13 cellular contexts compared by ENCODE assay signal in the genomic region with DNA sequence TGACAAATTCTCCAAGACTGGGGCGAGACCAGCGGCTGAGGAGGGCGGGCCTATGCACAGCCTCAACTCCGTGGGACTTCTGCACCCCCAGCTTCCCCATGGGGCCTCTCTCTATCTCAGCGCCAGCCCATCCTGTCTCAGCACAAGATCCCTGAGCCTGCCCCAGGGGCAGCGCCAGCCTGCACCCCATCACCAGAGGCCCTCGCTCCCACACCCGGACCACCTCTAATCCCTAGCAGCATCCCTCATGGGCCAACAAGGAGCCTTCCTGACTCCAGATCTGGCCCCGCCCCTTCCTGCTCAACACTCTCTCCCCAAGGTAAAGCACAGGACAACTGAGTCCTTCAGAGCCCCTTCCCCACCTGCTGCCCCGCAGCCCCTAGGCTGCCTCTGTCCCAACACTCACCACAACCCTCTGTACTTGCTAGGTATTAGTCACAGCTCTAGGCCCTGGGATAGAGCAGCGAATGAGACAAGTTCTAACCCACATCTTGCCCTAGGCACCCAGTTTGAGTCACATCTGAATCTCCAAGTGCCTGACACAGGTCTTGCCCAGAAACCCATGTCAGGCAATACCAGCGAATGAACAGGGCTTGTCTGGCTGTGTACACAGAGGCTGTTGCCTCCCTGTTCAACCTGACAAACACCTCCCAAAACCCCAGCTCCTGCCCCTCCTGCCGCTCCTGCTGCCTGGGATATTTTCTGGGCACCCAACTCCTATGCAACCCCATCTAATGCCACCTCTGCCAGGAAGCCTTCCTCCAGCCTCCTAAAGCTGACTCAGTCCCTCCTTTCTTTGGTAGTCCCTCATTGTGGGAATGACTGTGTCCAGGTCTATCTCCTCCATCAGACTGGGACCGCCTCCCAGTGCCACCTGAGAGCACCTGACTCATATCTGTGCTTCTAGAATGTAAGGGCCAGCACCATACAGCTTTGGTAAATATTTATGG. TPM values are rescaled to one million over a fixed set of nuclear protein-coding genes. Genes with fewer than 3 reads are reported as not detected.
DNase-seq lines count a peak whose midpoint lies in the region; ATAC-seq, FAIRE-seq and TF ChIP-seq lines count a peak whose summit lies in the region.
"Had no signal": no experiment of that assay in that cellular context is flagged by ENCODE, and none has a peak within 500 bp of the region (broad histone marks: within the 10 kb centered on the region; RNA-seq: fewer than 3 reads in every experiment).

No MANE protein-coding gene starts in this region.

- no peak overlapping the region for H3K27ac ChIP-seq in CD4-positive, alpha-beta T cell (ENCODE audit: low read depth, low read length)
- H3K27ac ChIP-seq in kidney (ENCODE audit: low read depth in 2 of 2, low read length in 2 of 2): no peak overlapping the region
- H3K27ac ChIP-seq: brain microvascular endothelial cell had no signal

- peak; percentile 30 for ATAC-seq in mucosa of descending colon
- no peak for ATAC-seq in CD4-positive, alpha-beta T cell (ENCODE audit: poor library complexity)
- ATAC-seq in HG02973 (IDR thresholded peaks at IDR 0.05; ENCODE audit: unreplicated experiment): no peak

- POLR2A ChIA-PET in CD4-positive, alpha-beta T cell (lab: Charles Lee): no interaction called here

- TF ChIP-seq CTCF in mucosa of descending colon (IDR thresholded peaks at IDR 0.05): no peak
- TF ChIP-seq CTCF in CD4-positive, alpha-beta T cell (IDR thresholded peaks at IDR 0.05): no peak
- no peak for TF ChIP-seq CTCF in kidney (IDR thresholded peaks at IDR 0.05; ENCODE audit: borderline replicate concordance, extremely low read depth, insufficient read depth)

- H3K36me3 Mint-ChIP-seq in CD4-positive, alpha-beta T cell (ENCODE audit: low read depth): no peaks in the 10 kb centered on the region

- H3K9ac ChIP-seq in kidney (ENCODE audit: low read length in 2 of 2): no peak overlapping the region

- H3K36me3 ChIP-seq in mucosa of descending colon (ENCODE audit: low read depth) (no peaks in the 10 kb centered on the region), kidney (ENCODE audit: control insufficient read depth in 1 of 2, insufficient read depth in 2 of 2, low read length in 2 of 2) (no peaks in the 10 kb centered on the region)
- H3K36me3 ChIP-seq: brain microvascular endothelial cell had no signal

- no peak overlapping the region for H3K4me3 Mint-ChIP-seq in CD4-positive, alpha-beta T cell
- H3K4me3 Mint-ChIP-seq: activated B cell treated with CpG ODN at 0.5 μM for 24 hours had no signal

- H3K27ac Mint-ChIP-seq in CD4-positive, alpha-beta T cell: no peak overlapping the region
- H3K27ac Mint-ChIP-seq: activated B cell treated with CpG ODN at 0.5 μM for 24 hours had no signal

- no peaks in the 10 kb centered on the region for H3K27me3 Mint-ChIP-seq in CD4-positive, alpha-beta T cell

- DNase-seq in DMS79 treated with DMSO at 0.1 percent for 48 hours (lab: John Stamatoyannopoulos, UW) (peak; percentile 32), DMS79 (lab: John Stamatoyannopoulos, UW) (no peak), ELR (ENCODE audit: low read depth) (peak; percentile 87), mucosa of descending colon (no peak), kidney (no peak)
- peak; percentile 47 to 63 for DNase-seq in activated CD4-positive, alpha-beta T cell treated with anti-CD3 and anti-CD28 coated beads, Interleukin-2, amount 50 U/mL, for 48 hours
- DNase-seq in CD4-positive, alpha-beta T cell: no peak
- DNase-seq: activated B cell treated with CpG ODN at 0.5 μM for 24 hours, brain microvascular endothelial cell, GDM1, H7 had no signal

- no peaks in the 10 kb centered on the region for H3K9me3 ChIP-seq in mucosa of descending colon
- H3K9me3 ChIP-seq in CD4-positive, alpha-beta T cell (ENCODE audit: control insufficient read depth, low read length): no peaks in the 10 kb centered on the region
- H3K9me3 ChIP-seq in kidney (ENCODE audit: control insufficient read depth in 1 of 2, low read length in 2 of 2): no peaks in the 10 kb centered on the region

- intact Hi-C loops in mucosa of descending colon (cut with DNase I, micrococcal nuclease): no loop called here
- intact Hi-C loops in CD4-positive, alpha-beta T cell (cut with DNase I, micrococcal nuclease): no loop called here
- intact Hi-C loops in kidney (cut with DNase I): no loop called here

- no peaks in the 10 kb centered on the region for H3K4me1 Mint-ChIP-seq in CD4-positive, alpha-beta T cell (ENCODE audit: low read depth)

- CTCF ChIA-PET in CD4-positive, alpha-beta T cell (lab: Charles Lee): interaction anchor here (0.6 kb wide), 1 partner anchor 215 kb away, joined by 3 read pairs; no protein-coding TSS in a partner anchor

- H3K4me3 ChIP-seq in mucosa of descending colon (no peak overlapping the region), kidney (ENCODE audit: low read length in 2 of 2) (no peak overlapping the region)

- H3K27me3 ChIP-seq in CD4-positive, alpha-beta T cell (ENCODE audit: control insufficient read depth, insufficient read depth, low read length): no peaks in the 10 kb centered on the region
- H3K27me3 ChIP-seq: brain microvascular endothelial cell had no signal

- H3K4me1 ChIP-seq in mucosa of descending colon (ENCODE audit: low read depth) (peaks cover 7% of the 10 kb centered on the region), kidney (ENCODE audit: control insufficient read depth in 1 of 2, insufficient read depth in 1 of 2, low read depth in 1 of 2, low read length in 2 of 2) (no peaks in the 10 kb centered on the region)

- H3K9me3 Mint-ChIP-seq in CD4-positive, alpha-beta T cell: no peaks in the 10 kb centered on the region
- H3K9me3 Mint-ChIP-seq: activated B cell treated with CpG ODN at 0.5 μM for 24 hours had no signal

- no peak for FAIRE-seq in kidney (lab: Jason Lieb, UNC)
- FAIRE-seq: A204.1 had no signal

RNA-seq across cellular contexts. Expression of a gene that starts 18.6 kb away (rescaled TPM):
- total RNA-seq in mucosa of descending colon (10 to 100 TPM in 1 of 3 donors, 1 to 10 TPM in 1, under 1 TPM in 1; 0.67 to 25.8 (median 2.0) TPM), kidney (16.2 TPM)
- under 1 TPM; 0.66 to 0.75 TPM for total RNA-seq in CD4-positive, alpha-beta T cell
- polyA plus RNA-seq in kidney (ENCODE audit: insufficient read depth, low read depth, low replicate concordance): 8.9 TPM

RNA-seq across cellular contexts. Expression of a gene that starts 24.5 kb away (rescaled TPM):
- total RNA-seq in mucosa of descending colon (10 to 100 TPM; 11.2 to 17.5 (median 17.0) TPM), kidney (12.7 TPM)
- 10 to 100 TPM; 21.5 to 24.0 TPM for total RNA-seq in CD4-positive, alpha-beta T cell
- 7.2 TPM for polyA plus RNA-seq in kidney (ENCODE audit: insufficient read depth, low read depth, low replicate concordance)

RNA-seq across cellular contexts. Expression of a gene that starts 57.4 kb away (rescaled TPM):
- total RNA-seq in mucosa of descending colon (1 to 10 TPM in 1 of 3 donors, not detected in 2; 8.3 TPM), kidney (not detected)
- 1 to 10 TPM; 3.2 to 4.6 TPM for total RNA-seq in CD4-positive, alpha-beta T cell
- polyA plus RNA-seq in kidney (ENCODE audit: insufficient read depth, low read depth, low replicate concordance): not detected

Comparison
In these comparisons a context has a peak if more than half of its experiments do, and no peak if none do; other contexts are left out.
1. DNase-seq: peak in DMS79 treated with DMSO at 0.1 percent for 48 hours (single experiment), ELR (single experiment) and activated CD4-positive, alpha-beta T cell treated with anti-CD3 and anti-CD28 coated beads, Interleukin-2, amount 50 U/mL, for 48 hours (2 of 2); none in DMS79 (single experiment), mucosa of descending colon (0 of 3), CD4-positive, alpha-beta T cell (0 of 10) and kidney (single experiment).